Comparison of ENCODE assay signal across 1 cellular context in the genomic region with DNA sequence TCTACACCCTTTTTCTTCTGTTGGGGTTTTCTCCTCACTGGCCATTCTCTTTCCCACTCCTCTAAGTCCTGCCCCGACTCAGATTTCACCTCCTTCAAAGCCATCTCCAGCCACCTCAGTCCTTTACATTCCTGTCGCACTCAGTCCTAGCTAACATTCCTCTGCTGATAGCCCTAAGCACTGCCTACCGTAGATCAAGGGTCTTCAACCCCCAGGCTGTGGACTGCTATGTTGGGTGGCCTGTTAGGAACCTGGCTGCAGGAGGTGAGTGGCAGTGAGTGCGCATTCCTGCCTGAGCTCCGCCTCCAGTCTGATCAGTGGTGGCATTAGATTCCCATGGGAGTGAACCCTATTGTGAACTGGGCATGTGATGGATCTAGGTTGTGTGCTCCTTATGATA.
TF ChIP-seq lines count a peak whose summit lies in the region.

No MANE protein-coding gene starts in this region.

TF ChIP-seq in endothelial cell of umbilical vein, 7 proteins besides CTCF, POLR2A, EP300 and RAD21:
- TF ChIP-seq POLR2AphosphoS5 (IDR thresholded peaks at IDR 0.05; ENCODE audit: insufficient read depth, low read depth, low read length) (no peak), JUN (IDR thresholded peaks at IDR 0.05; ENCODE audit: borderline replicate concordance, insufficient read depth, insufficient read length, low read depth) (no peak), GATA2 (IDR thresholded peaks at IDR 0.05; ENCODE audit: insufficient read depth, insufficient read length, low read depth, low read length) (no peak), EZH2 (IDR thresholded peaks at IDR 0.05; ENCODE audit: borderline replicate concordance, low read depth, low read length, severe bottlenecking) (no peak), MYC (IDR thresholded peaks at IDR 0.05; ENCODE audit: low read depth, low read length) (no peak), FOS (IDR thresholded peaks at IDR 0.05; ENCODE audit: borderline replicate concordance, insufficient read depth, low read length) (no peak)
- TF ChIP-seq, protein P1, sequence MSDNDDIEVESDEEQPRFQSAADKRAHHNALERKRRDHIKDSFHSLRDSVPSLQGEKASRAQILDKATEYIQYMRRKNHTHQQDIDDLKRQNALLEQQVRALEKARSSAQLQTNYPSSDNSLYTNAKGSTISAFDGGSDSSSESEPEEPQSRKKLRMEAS (IDR thresholded peaks at IDR 0.05; ENCODE audit: insufficient read depth, insufficient read length) = no peak
TF ChIP-seq in endothelial cell of umbilical vein: peak in this region for 0.
